In the genomic region with DNA sequence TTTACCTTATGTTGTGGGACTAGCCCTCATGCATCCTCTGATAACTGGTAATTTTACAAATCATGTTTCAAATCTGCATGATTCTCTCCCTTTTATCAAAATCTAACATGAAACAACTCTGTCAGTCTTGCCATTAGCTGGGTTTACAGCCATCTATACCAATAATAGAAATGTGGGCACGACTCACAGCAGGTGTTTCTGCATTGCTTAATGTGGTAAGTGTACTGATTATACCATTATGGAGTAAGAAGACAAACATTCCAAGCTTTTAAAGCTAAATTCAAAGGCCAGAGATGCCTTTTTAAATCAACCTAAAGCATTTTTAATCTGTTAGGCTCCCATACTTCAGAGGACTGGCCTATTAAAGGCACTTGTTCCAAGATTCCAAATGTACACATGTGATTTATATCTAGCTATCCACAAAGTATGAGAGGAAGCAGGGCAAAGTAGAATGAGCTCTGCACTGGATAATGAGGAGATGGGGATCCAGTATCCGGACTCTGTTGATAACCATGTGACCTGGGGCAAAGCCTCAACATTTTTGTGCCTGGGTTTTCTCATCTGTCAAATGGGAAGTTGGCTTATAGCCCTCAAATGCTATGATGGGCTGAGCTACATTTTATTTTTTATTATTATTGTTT, we compare ENCODE assay signal across 15 cellular contexts. TPM values are rescaled to one million over a fixed set of nuclear protein-coding genes. Genes with fewer than 3 reads are reported as not detected.
DNase-seq lines count a peak whose midpoint lies in the region; FAIRE-seq and TF ChIP-seq lines count a peak whose summit lies in the region.
"Had no signal": no experiment of that assay in that cellular context is flagged by ENCODE, and none has a peak within 500 bp of the region (broad histone marks: within the 10 kb centered on the region; RNA-seq: fewer than 3 reads in every experiment).

No MANE protein-coding gene starts in this region.

- peak; percentile 11 for FAIRE-seq in H54 (lab: Jason Lieb, UNC)
- FAIRE-seq: A204.1, kidney had no signal

- DNase-seq in NCI-H1436 (lab: John Stamatoyannopoulos, UW) = peak; percentile 35
- DNase-seq in NCI-H1436 treated with DMSO at 0.1 percent for 48 hours (lab: John Stamatoyannopoulos, UW) = no peak
- DNase-seq in H54 (ENCODE audit: insufficient read length, low spot score) = no peak
- DNase-seq in SK-N-DZ (ENCODE audit: low spot score) = peak; percentile 12
- DNase-seq in kidney tubule cell (ENCODE audit: low spot score) = peak; percentile 12
- DNase-seq in OCI-M2 (lab: John Stamatoyannopoulos, UW; ENCODE audit: unreplicated experiment) = no peak
- no peak for DNase-seq in stimulated activated CD4-positive, alpha-beta T cell treated with anti-CD3 and anti-CD28 coated beads, Interleukin-2, amount 100 ng/mL, for 48 hours
- DNase-seq in activated effector memory CD4-positive, alpha-beta T cell treated with Interleukin-2 at 50 U/mL for 16 hours = no peak
- DNase-seq: activated CD4-positive, CD25-positive, alpha-beta regulatory T cell; C1 segment of cervical spinal cord; GF-D8; kidney; stimulated activated CD4-positive, alpha-beta T cell treated with anti-CD3 and anti-CD28 coated beads, Interleukin-12 subunit alpha, Interleukin-12 subunit beta, amount 100 ng/mL, for 4 hours; stimulated activated naive CD4-positive, alpha-beta T cell had no signal

- TF ChIP-seq POLR2A in H54 (IDR thresholded peaks at IDR 0.05; ENCODE audit: low read depth, low read length) = no peak

RNA-seq across cellular contexts. Expression of a gene that starts 52.3 kb away (rescaled TPM):
- 33.0 and 36.5 TPM in 2 replicates for polyA plus RNA-seq in SK-N-DZ (2014; cell fraction: cytosol; rRNA removed)
- 11.0 and 16.6 TPM in 2 replicates for polyA plus RNA-seq in SK-N-DZ (2014; cell fraction: nucleus; rRNA removed)

Comparison
In these comparisons a context has a peak if more than half of its experiments do, and no peak if none do; other contexts are left out.
1. DNase-seq: peak in NCI-H1436 (single experiment), SK-N-DZ (single experiment) and kidney tubule cell (single experiment); none in NCI-H1436 treated with DMSO at 0.1 percent for 48 hours (single experiment), H54 (single experiment), OCI-M2 (single experiment), stimulated activated CD4-positive, alpha-beta T cell treated with anti-CD3 and anti-CD28 coated beads, Interleukin-2, amount 100 ng/mL, for 48 hours (0 of 2) and activated effector memory CD4-positive, alpha-beta T cell treated with Interleukin-2 at 50 U/mL for 16 hours (single experiment).